8 cellular contexts compared by ENCODE assay signal in genomic region chr2:118882693-118883336, GRCh38. TPM values are rescaled to one million over a fixed set of nuclear protein-coding genes. Genes with fewer than 3 reads are reported as not detected.
DNase-seq lines count a peak whose midpoint lies in the region; ATAC-seq and TF ChIP-seq lines count a peak whose summit lies in the region.

No MANE protein-coding gene starts in this region.

- TF ChIP-seq CTCF in KMS-11 (conservative IDR thresholded peaks at IDR 0.05; ENCODE audit: low read depth, low read length), result peak; percentile 76
- peak in 3 of 4 experiments; percentile 37 to 87 (median 50) for TF ChIP-seq CTCF in gastroesophageal sphincter (IDR thresholded peaks at IDR 0.05)
- TF ChIP-seq CTCF in parathyroid adenoma (IDR thresholded peaks at IDR 0.05), result peak; percentile 69
- peak; percentile 88 for TF ChIP-seq CTCF in type B pancreatic cell (conservative IDR thresholded peaks at IDR 0.05)

- H3K9me3 ChIP-seq in gastroesophageal sphincter, result no peaks in the 10 kb centered on the region
- H3K9me3 ChIP-seq in parathyroid adenoma (ENCODE audit: control insufficient read depth, low read length), result no peaks in the 10 kb centered on the region

- H2AFZ ChIP-seq in KMS-11 (ENCODE audit: low read depth), result peak overlapping the region; percentile 90
- no peak overlapping the region for H2AFZ ChIP-seq in parathyroid adenoma

- peak overlapping the region; percentile 41; the same call in 1 of the 2 replicates for H3K9ac ChIP-seq in KMS-11
- H3K9ac ChIP-seq in parathyroid adenoma, result no peak overlapping the region

- H3K27ac ChIP-seq in KMS-11 (no peak overlapping the region), gastroesophageal sphincter (no peak overlapping the region), parathyroid adenoma (no peak overlapping the region)

- peak overlapping the region; percentile 58 for H3K27ac Mint-ChIP-seq in activated T-helper 17 cell treated with anti-CD3 and anti-CD28 coated beads, Interleukin-2, amount 50 U/mL, for 72 hours
- no peak overlapping the region for H3K27ac Mint-ChIP-seq in type B pancreatic cell

- peaks cover 15% of the 10 kb centered on the region for H3K4me1 Mint-ChIP-seq in activated T-helper 17 cell treated with anti-CD3 and anti-CD28 coated beads, Interleukin-2, amount 50 U/mL, for 72 hours
- H3K4me1 Mint-ChIP-seq in type B pancreatic cell (ENCODE audit: unreplicated experiment), result peaks cover 5% of the 10 kb centered on the region

- no peak for TF ChIP-seq POLR2A in gastroesophageal sphincter (IDR thresholded peaks at IDR 0.05)

- no peaks in the 10 kb centered on the region for H3K4me1 ChIP-seq in KMS-11 (ENCODE audit: low read depth, poor library complexity, severe bottlenecking)
- H3K4me1 ChIP-seq in gastroesophageal sphincter, result no peaks in the 10 kb centered on the region
- peaks cover 4% of the 10 kb centered on the region for H3K4me1 ChIP-seq in parathyroid adenoma

- peak overlapping the region; percentile 46 for H3K4me3 ChIP-seq in KMS-11 (IDR thresholded peaks at IDR 0.05; ENCODE audit: insufficient read depth, low read depth, low read length)
- no peak overlapping the region for H3K4me3 ChIP-seq in gastroesophageal sphincter
- H3K4me3 ChIP-seq in parathyroid adenoma (ENCODE audit: low read depth, low read length), result no peak overlapping the region

- H3K4me2 ChIP-seq in KMS-11 (peak overlapping the region; percentile 60), parathyroid adenoma (ENCODE audit: low read length) (peak overlapping the region; percentile 45)

- TF ChIP-seq EP300 in gastroesophageal sphincter (IDR thresholded peaks at IDR 0.05), result no peak

- H3K36me3 Mint-ChIP-seq in activated T-helper 17 cell treated with anti-CD3 and anti-CD28 coated beads, Interleukin-2, amount 50 U/mL, for 72 hours (ENCODE audit: low read depth), result no peaks in the 10 kb centered on the region
- H3K36me3 Mint-ChIP-seq in type B pancreatic cell, result no peaks in the 10 kb centered on the region

- peaks cover 17% of the 10 kb centered on the region for H3K27me3 Mint-ChIP-seq in activated T-helper 17 cell treated with anti-CD3 and anti-CD28 coated beads, Interleukin-2, amount 50 U/mL, for 72 hours
- H3K27me3 Mint-ChIP-seq in type B pancreatic cell, result peaks cover 46% of the 10 kb centered on the region

- no peaks in the 10 kb centered on the region for H3K27me3 ChIP-seq in KMS-11 (ENCODE audit: insufficient read depth, low read depth)
- peaks cover 52% of the 10 kb centered on the region for H3K27me3 ChIP-seq in gastroesophageal sphincter
- no peaks in the 10 kb centered on the region for H3K27me3 ChIP-seq in parathyroid adenoma (ENCODE audit: control insufficient read depth, insufficient read depth, low read length)

- peak overlapping the region; percentile 84 for H3K4me3 Mint-ChIP-seq in activated T-helper 17 cell treated with anti-CD3 and anti-CD28 coated beads, Interleukin-2, amount 50 U/mL, for 72 hours
- peak overlapping the region; percentile 66 for H3K4me3 Mint-ChIP-seq in type B pancreatic cell

- ATAC-seq in GM21529 (IDR thresholded peaks at IDR 0.05; ENCODE audit: unreplicated experiment) (peak; percentile 81), gastroesophageal sphincter (peak; percentile 62)
- ATAC-seq in activated T-helper 17 cell treated with anti-CD3 and anti-CD28 coated beads, Interleukin-2, amount 50 U/mL, for 72 hours (replicated peaks), result peak; percentile 82

- no peaks in the 10 kb centered on the region for H3K9me3 Mint-ChIP-seq in activated T-helper 17 cell treated with anti-CD3 and anti-CD28 coated beads, Interleukin-2, amount 50 U/mL, for 72 hours
- no peaks in the 10 kb centered on the region for H3K9me3 Mint-ChIP-seq in type B pancreatic cell

- no peaks in the 10 kb centered on the region for H4K20me1 ChIP-seq in KMS-11 (ENCODE audit: insufficient read depth)

- no peaks in the 10 kb centered on the region for H3K36me3 ChIP-seq in KMS-11 (ENCODE audit: insufficient read depth)
- no peaks in the 10 kb centered on the region for H3K36me3 ChIP-seq in gastroesophageal sphincter
- no peaks in the 10 kb centered on the region for H3K36me3 ChIP-seq in parathyroid adenoma (ENCODE audit: control insufficient read depth, insufficient read depth, low read length)

- 9 to 39% methylated on average over 6 to 11 of the region's 17 CpGs for WGBS in gastroesophageal sphincter (ENCODE audit: low coverage in 1 of 2), 2 donors

- DNase-seq in DMS153 (lab: John Stamatoyannopoulos, UW), result peak; percentile 51
- DNase-seq in RPMI8226, result peak; percentile 60
- no peak for DNase-seq in type B pancreatic cell (ENCODE audit: extremely low spot score, unreplicated experiment)

- no peaks in the 10 kb centered on the region for H3K79me2 ChIP-seq in KMS-11 (ENCODE audit: insufficient read depth, low read depth)
- H3K79me2 ChIP-seq in parathyroid adenoma, result no peaks in the 10 kb centered on the region

RNA-seq across cellular contexts. Expression of gene EN1, which starts 35.4 kb away (rescaled TPM):
- not detected for total RNA-seq in activated T-helper 17 cell treated with anti-CD3 and anti-CD28 coated beads, Interleukin-2, amount 50 U/mL, for 72 hours
- total RNA-seq in gastroesophageal sphincter (under 1 TPM in 2 of 4 donors, not detected in 2; 0.13 to 0.23 TPM), type B pancreatic cell (ENCODE audit: low replicate concordance) (0.57 and 2.7 TPM in 2 replicates)

RNA-seq across cellular contexts. Expression of gene MARCO, which starts 59.2 kb away (rescaled TPM):
- not detected for total RNA-seq in activated T-helper 17 cell treated with anti-CD3 and anti-CD28 coated beads, Interleukin-2, amount 50 U/mL, for 72 hours
- total RNA-seq in gastroesophageal sphincter (10 to 100 TPM in 2 of 4 donors, 1 to 10 TPM in 2; 1.9 to 56.1 (median 24.0) TPM), type B pancreatic cell (ENCODE audit: low replicate concordance) (1.1 and 1.6 TPM in 2 replicates)
